8 cellular contexts compared by ENCODE assay signal in genomic region chr12:12716845-12717585, GRCh38. TPM values are rescaled to one million over a fixed set of nuclear protein-coding genes. Genes with fewer than 3 reads are reported as not detected.
DNase-seq lines count a peak whose midpoint lies in the region; ATAC-seq lines count a peak whose summit lies in the region.

Gene CDKN1B (plus strand): TSS chr12:12717368. CDS start chr12:12717840, 472 bp downstream.

- ATAC-seq in GM19328 (IDR thresholded peaks at IDR 0.05; ENCODE audit: unreplicated experiment), result peak; percentile 51
- ATAC-seq in HG03521 (IDR thresholded peaks at IDR 0.05; ENCODE audit: unreplicated experiment), result peak; percentile 50
- ATAC-seq in left lobe of liver, result peak; percentile 86

- DNase-seq in Ammon's horn (ENCODE audit: low spot score) (peak; percentile 92), NCI-H748 treated with DMSO at 0.1 percent for 48 hours (lab: John Stamatoyannopoulos, UW) (peak; percentile 75), dedifferentiated amniotic fluid mesenchymal stem cell (ENCODE audit: extremely low spot score) (peak; percentile 76), left lobe of liver (ENCODE audit: low spot score) (peak; percentile 97)
- peak; percentile 63 to 81 for DNase-seq in activated CD4-positive, alpha-beta T cell treated with anti-CD3 and anti-CD28 coated beads, Interleukin-2, amount 50 U/mL, for 24 hours (ENCODE audit: low read depth in 1 of 2, low spot score in 1 of 2)
- peak; percentile 86 for DNase-seq in stimulated activated CD4-positive, alpha-beta T cell treated with anti-CD3 and anti-CD28 coated beads, Interleukin-1b, Interleukin-23, amount 100 ng/mL, for 48 hours

RNA-seq across cellular contexts. Expression of gene CDKN1B, which starts in this region (rescaled TPM):
- 25.5 TPM for total RNA-seq in left lobe of liver

Comparison
In these comparisons a context has a peak if more than half of its experiments do, and no peak if none do; other contexts are left out.
1. Peak in every context shown above with its lines: DNase-seq and ATAC-seq.